1 cellular context compared by ENCODE assay signal in the genomic region with DNA sequence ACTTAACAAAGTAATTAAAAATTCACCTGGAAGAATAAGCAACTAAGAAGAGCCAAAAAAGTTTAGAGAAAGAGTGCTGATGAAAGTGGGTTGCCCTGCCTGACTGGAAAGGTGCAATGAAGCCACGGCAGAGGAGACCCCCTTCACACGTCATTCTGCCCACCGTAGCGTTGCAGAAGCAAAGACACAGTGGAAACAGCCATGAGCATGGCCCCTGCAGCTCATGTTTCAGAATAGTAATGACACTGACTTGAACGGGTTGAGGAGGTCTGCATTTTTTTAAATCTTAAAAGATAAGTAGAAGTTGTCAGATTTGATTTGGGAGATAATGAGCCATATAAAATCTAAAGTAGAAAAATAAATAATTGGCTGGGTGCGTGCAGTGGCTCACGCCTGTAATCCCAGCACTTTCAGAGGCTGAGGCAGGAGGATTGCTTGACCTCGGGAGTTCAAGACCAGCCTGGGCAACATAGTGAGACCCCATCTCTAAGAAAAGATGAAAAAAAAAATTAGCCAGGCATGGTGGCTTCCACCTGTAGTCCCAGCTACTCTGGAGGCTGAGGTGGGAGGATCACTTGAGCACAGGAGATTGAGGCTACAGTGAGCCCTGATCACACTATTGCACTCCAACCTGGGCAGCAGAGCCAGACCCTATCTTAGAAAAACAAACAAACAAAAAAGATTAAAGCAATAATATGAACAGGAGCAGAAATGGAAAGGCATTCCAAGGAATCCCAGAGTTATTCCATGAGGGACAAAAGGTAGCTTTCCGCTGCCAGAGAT.
TF ChIP-seq lines count a peak whose summit lies in the region.

No MANE protein-coding gene starts in this region.

TF ChIP-seq in HepG2, 621 proteins besides CTCF, POLR2A, EP300 and RAD21 (continued from another document):
- TF ChIP-seq, protein P1, sequence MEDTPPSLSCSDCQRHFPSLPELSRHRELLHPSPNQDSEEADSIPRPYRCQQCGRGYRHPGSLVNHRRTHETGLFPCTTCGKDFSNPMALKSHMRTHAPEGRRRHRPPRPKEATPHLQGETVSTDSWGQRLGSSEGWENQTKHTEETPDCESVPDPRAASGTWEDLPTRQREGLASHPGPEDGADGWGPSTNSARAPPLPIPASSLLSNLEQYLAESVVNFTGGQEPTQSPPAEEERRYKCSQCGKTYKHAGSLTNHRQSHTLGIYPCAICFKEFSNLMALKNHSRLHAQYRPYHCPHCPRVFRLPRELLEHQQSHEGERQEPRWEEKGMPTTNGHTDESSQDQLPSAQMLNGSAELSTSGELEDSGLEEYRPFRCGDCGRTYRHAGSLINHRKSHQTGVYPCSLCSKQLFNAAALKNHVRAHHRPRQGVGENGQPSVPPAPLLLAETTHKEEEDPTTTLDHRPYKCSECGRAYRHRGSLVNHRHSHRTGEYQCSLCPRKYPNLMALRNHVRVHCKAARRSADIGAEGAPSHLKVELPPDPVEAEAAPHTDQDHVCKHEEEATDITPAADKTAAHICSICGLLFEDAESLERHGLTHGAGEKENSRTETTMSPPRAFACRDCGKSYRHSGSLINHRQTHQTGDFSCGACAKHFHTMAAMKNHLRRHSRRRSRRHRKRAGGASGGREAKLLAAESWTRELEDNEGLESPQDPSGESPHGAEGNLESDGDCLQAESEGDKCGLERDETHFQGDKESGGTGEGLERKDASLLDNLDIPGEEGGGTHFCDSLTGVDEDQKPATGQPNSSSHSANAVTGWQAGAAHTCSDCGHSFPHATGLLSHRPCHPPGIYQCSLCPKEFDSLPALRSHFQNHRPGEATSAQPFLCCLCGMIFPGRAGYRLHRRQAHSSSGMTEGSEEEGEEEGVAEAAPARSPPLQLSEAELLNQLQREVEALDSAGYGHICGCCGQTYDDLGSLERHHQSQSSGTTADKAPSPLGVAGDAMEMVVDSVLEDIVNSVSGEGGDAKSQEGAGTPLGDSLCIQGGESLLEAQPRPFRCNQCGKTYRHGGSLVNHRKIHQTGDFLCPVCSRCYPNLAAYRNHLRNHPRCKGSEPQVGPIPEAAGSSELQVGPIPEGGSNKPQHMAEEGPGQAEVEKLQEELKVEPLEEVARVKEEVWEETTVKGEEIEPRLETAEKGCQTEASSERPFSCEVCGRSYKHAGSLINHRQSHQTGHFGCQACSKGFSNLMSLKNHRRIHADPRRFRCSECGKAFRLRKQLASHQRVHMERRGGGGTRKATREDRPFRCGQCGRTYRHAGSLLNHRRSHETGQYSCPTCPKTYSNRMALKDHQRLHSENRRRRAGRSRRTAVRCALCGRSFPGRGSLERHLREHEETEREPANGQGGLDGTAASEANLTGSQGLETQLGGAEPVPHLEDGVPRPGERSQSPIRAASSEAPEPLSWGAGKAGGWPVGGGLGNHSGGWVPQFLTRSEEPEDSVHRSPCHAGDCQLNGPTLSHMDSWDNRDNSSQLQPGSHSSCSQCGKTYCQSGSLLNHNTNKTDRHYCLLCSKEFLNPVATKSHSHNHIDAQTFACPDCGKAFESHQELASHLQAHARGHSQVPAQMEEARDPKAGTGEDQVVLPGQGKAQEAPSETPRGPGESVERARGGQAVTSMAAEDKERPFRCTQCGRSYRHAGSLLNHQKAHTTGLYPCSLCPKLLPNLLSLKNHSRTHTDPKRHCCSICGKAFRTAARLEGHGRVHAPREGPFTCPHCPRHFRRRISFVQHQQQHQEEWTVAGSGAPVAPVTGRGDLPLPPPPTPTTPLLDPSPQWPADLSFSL (CRISPR knock-in tag; IDR thresholded peaks at IDR 0.05): no peak
- no peak for TF ChIP-seq GATAD1 (CRISPR knock-in tag; IDR thresholded peaks at IDR 0.05)
- TF ChIP-seq, protein P2, sequence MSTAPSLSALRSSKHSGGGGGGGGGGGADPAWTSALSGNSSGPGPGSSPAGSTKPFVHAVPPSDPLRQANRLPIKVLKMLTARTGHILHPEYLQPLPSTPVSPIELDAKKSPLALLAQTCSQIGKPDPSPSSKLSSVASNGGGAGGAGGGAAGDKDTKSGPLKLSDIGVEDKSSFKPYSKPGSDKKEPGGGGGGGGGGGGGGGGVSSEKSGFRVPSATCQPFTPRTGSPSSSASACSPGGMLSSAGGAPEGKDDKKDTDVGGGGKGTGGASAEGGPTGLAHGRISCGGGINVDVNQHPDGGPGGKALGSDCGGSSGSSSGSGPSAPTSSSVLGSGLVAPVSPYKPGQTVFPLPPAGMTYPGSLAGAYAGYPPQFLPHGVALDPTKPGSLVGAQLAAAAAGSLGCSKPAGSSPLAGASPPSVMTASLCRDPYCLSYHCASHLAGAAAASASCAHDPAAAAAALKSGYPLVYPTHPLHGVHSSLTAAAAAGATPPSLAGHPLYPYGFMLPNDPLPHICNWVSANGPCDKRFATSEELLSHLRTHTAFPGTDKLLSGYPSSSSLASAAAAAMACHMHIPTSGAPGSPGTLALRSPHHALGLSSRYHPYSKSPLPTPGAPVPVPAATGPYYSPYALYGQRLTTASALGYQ (CRISPR knock-in tag; IDR thresholded peaks at IDR 0.05): no peak
- TF ChIP-seq, protein P3, sequence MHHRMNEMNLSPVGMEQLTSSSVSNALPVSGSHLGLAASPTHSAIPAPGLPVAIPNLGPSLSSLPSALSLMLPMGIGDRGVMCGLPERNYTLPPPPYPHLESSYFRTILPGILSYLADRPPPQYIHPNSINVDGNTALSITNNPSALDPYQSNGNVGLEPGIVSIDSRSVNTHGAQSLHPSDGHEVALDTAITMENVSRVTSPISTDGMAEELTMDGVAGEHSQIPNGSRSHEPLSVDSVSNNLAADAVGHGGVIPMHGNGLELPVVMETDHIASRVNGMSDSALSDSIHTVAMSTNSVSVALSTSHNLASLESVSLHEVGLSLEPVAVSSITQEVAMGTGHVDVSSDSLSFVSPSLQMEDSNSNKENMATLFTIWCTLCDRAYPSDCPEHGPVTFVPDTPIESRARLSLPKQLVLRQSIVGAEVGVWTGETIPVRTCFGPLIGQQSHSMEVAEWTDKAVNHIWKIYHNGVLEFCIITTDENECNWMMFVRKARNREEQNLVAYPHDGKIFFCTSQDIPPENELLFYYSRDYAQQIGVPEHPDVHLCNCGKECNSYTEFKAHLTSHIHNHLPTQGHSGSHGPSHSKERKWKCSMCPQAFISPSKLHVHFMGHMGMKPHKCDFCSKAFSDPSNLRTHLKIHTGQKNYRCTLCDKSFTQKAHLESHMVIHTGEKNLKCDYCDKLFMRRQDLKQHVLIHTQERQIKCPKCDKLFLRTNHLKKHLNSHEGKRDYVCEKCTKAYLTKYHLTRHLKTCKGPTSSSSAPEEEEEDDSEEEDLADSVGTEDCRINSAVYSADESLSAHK (CRISPR knock-in tag; IDR thresholded peaks at IDR 0.05; ENCODE audit: borderline replicate concordance): no peak
- no peak for TF ChIP-seq MATR3 (CRISPR knock-in tag; IDR thresholded peaks at IDR 0.05)
- TF ChIP-seq POGK (CRISPR knock-in tag; conservative IDR thresholded peaks at IDR 0.05): no peak
- no peak for TF ChIP-seq SETDB1 (CRISPR knock-in tag; IDR thresholded peaks at IDR 0.05; ENCODE audit: borderline replicate concordance)
